Comparison of ENCODE assay signal across 16 cellular contexts in the genomic region with DNA sequence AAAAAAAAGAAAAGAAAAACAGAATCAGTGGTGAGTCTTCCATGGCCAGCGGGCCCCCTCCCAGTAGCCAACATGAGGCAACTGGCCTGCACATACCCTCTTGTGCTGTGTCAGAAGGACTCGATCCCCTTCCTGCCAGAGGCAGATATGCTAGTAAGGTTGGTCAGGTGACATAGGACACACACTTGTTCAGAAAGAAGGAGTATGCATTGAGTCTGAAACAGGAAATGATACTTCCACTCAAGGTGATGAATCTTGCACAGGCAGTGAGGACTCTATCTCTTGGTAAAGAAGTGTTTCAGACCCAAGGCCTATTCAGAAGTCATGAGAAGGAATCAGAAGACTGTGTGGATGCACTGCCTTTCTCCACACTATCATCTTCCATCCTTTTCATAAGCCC.
DNase-seq lines count a peak whose midpoint lies in the region; ATAC-seq and TF ChIP-seq lines count a peak whose summit lies in the region.
"Had no signal": no experiment of that assay in that cellular context is flagged by ENCODE, and none has a peak within 500 bp of the region (broad histone marks: within the 10 kb centered on the region; RNA-seq: fewer than 3 reads in every experiment).

No MANE protein-coding gene starts in this region.

- H3K27ac ChIP-seq in CD4-positive, alpha-beta T cell (ENCODE audit: low read depth, low read length), result no peak overlapping the region
- H3K27ac ChIP-seq in mesenchymal stem cell (ENCODE audit: low read length, poor library complexity, severe bottlenecking) (no peak overlapping the region), gastroesophageal sphincter (no peak overlapping the region)
- H3K27ac ChIP-seq: A549 had no signal

- H3K27me3 ChIP-seq in CD4-positive, alpha-beta T cell (ENCODE audit: control insufficient read depth, insufficient read depth, low read length), result no peaks in the 10 kb centered on the region
- H3K27me3 ChIP-seq in mesenchymal stem cell (ENCODE audit: control insufficient read depth in 1 of 2, insufficient read depth in 1 of 2, low read length in 2 of 2), result no peaks in the 10 kb centered on the region
- H3K27me3 ChIP-seq in gastroesophageal sphincter, result no peaks in the 10 kb centered on the region

- no peaks in the 10 kb centered on the region for H3K9me3 Mint-ChIP-seq in CD4-positive, alpha-beta T cell
- H3K9me3 Mint-ChIP-seq: T-helper 1 cell treated with Interleukin-12 subunit alpha and Interleukin-12 subunit beta and Interleukin-4 antibody, amounts not matched to agents 30 μg/mL and 1 μg/mL, for 36 hours had no signal

- peaks cover 6% of the 10 kb centered on the region for H3K27me3 Mint-ChIP-seq in CD4-positive, alpha-beta T cell

- no peak overlapping the region for H3K27ac Mint-ChIP-seq in CD4-positive, alpha-beta T cell
- H3K27ac Mint-ChIP-seq: T-helper 1 cell treated with Interleukin-12 subunit alpha and Interleukin-12 subunit beta and Interleukin-4 antibody, amounts not matched to agents 30 μg/mL and 1 μg/mL, for 36 hours had no signal

- H2BK15ac ChIP-seq in mesenchymal stem cell (ENCODE audit: low read depth, poor library complexity, severe bottlenecking), result no peak overlapping the region

- H3K36me3 Mint-ChIP-seq in CD4-positive, alpha-beta T cell (ENCODE audit: low read depth), result no peaks in the 10 kb centered on the region

- H3K9me3 ChIP-seq in CD4-positive, alpha-beta T cell (ENCODE audit: control insufficient read depth, low read length), result no peaks in the 10 kb centered on the region
- H3K9me3 ChIP-seq in mesenchymal stem cell (ENCODE audit: control insufficient read depth, low read length), result no peaks in the 10 kb centered on the region
- no peaks in the 10 kb centered on the region for H3K9me3 ChIP-seq in gastroesophageal sphincter
- H3K9me3 ChIP-seq: A549 had no signal

- H2BK120ac ChIP-seq in mesenchymal stem cell (ENCODE audit: low read depth, low read length), result no peak overlapping the region

- H3K14ac ChIP-seq in mesenchymal stem cell (ENCODE audit: low read length in 2 of 2), result no peak overlapping the region

- no peak overlapping the region for H2AK5ac ChIP-seq in mesenchymal stem cell (ENCODE audit: low read length, severe bottlenecking)

- 78% methylated on average over 2 of the region's 2 CpGs for WGBS in mesenchymal stem cell
- 83 to 100% methylated on average over 2 of the region's 2 CpGs for WGBS in gastroesophageal sphincter (ENCODE audit: low coverage in 1 of 2), 2 donors

- no peak overlapping the region for H3K4me2 ChIP-seq in mesenchymal stem cell (ENCODE audit: low read length, poor library complexity, severe bottlenecking)
- H3K4me2 ChIP-seq: A549 had no signal

- TF ChIP-seq CTCF in CD4-positive, alpha-beta T cell (IDR thresholded peaks at IDR 0.05), result peak; percentile 10
- TF ChIP-seq CTCF in gastroesophageal sphincter (IDR thresholded peaks at IDR 0.05), result no peak

- H4K91ac ChIP-seq in mesenchymal stem cell (ENCODE audit: low read length), result no peak overlapping the region

- POLR2A ChIA-PET in CD4-positive, alpha-beta T cell (lab: Charles Lee), result no interaction called here

- no peaks in the 10 kb centered on the region for H3K4me1 Mint-ChIP-seq in CD4-positive, alpha-beta T cell (ENCODE audit: low read depth)

- H3K23ac ChIP-seq in mesenchymal stem cell (ENCODE audit: low read length in 2 of 2), result no peak overlapping the region

- DNase-seq in CD4-positive, alpha-beta T cell, result no peak
- no peak for DNase-seq in left colon
- no peak for DNase-seq in SHP77 (lab: John Stamatoyannopoulos, UW)
- no peak for DNase-seq in mesenchymal stem cell
- DNase-seq: activated CD4-positive, alpha-beta T cell treated with anti-CD3 and anti-CD28 coated beads for 1 hour; activated naive CD4-positive, alpha-beta T cell treated with anti-CD3 and anti-CD28 coated beads, Interleukin-2, amount 50 U/mL, for 16 hours; hypothalamus; NCI-H187 treated with DMSO at 0.1 percent for 48 hours; NCI-H774; stimulated activated CD4-positive, alpha-beta T cell treated with anti-CD3 and anti-CD28 coated beads, Interleukin-4, amount 100 ng/mL, for 24 hours had no signal

- no peak overlapping the region for H3K4ac ChIP-seq in mesenchymal stem cell (ENCODE audit: low read depth in 1 of 2, low read length in 2 of 2)

- ATAC-seq in CD4-positive, alpha-beta T cell (ENCODE audit: poor library complexity), result no peak
- ATAC-seq in GM18868 (IDR thresholded peaks at IDR 0.05; ENCODE audit: unreplicated experiment) (peak; percentile 89), HG02852 (IDR thresholded peaks at IDR 0.05; ENCODE audit: unreplicated experiment) (peak; percentile 91), HG03565 (IDR thresholded peaks at IDR 0.05; ENCODE audit: unreplicated experiment) (peak; percentile 85), left colon (no peak), gastroesophageal sphincter (no peak)
- ATAC-seq: A549 had no signal

- H3K18ac ChIP-seq in mesenchymal stem cell (ENCODE audit: low read depth in 1 of 2, low read length in 2 of 2), result no peak overlapping the region

- H2AFZ ChIP-seq in mesenchymal stem cell (ENCODE audit: low read depth, low read length), result no peak overlapping the region

- no peak overlapping the region for H2BK12ac ChIP-seq in mesenchymal stem cell (ENCODE audit: low read length in 2 of 2)

- no peak for TF ChIP-seq EP300 in gastroesophageal sphincter (IDR thresholded peaks at IDR 0.05)

- no peak overlapping the region for H3K9ac ChIP-seq in mesenchymal stem cell (ENCODE audit: low read length)

- no peak for TF ChIP-seq POLR2A in gastroesophageal sphincter (IDR thresholded peaks at IDR 0.05)

- no peaks in the 10 kb centered on the region for H3K79me1 ChIP-seq in mesenchymal stem cell (replicated peaks; ENCODE audit: low read length, poor library complexity, severe bottlenecking)

- H3K36me3 ChIP-seq in mesenchymal stem cell (ENCODE audit: control insufficient read depth in 1 of 2, insufficient read depth in 2 of 2, low read depth in 1 of 2, low read length in 2 of 2) (no peaks in the 10 kb centered on the region), gastroesophageal sphincter (no peaks in the 10 kb centered on the region)

- no peak overlapping the region for H2BK5ac ChIP-seq in mesenchymal stem cell (ENCODE audit: low read depth, low read length, poor library complexity, severe bottlenecking)

- intact Hi-C loops in CD4-positive, alpha-beta T cell (cut with DNase I, micrococcal nuclease), result no loop called here
- intact Hi-C loops in left colon (cut with DNase I, micrococcal nuclease), result no loop called here

- CTCF ChIA-PET in CD4-positive, alpha-beta T cell (lab: Charles Lee), result no interaction called here

- H3K4me3 Mint-ChIP-seq in CD4-positive, alpha-beta T cell, result no peak overlapping the region
- H3K4me3 Mint-ChIP-seq: T-helper 1 cell treated with Interleukin-12 subunit alpha and Interleukin-12 subunit beta and Interleukin-4 antibody, amounts not matched to agents 30 μg/mL and 1 μg/mL, for 36 hours had no signal

- no peaks in the 10 kb centered on the region for H3K4me1 ChIP-seq in mesenchymal stem cell (ENCODE audit: control insufficient read depth, insufficient read depth, low read depth, low read length)
- H3K4me1 ChIP-seq in gastroesophageal sphincter, result no peaks in the 10 kb centered on the region
- H3K4me1 ChIP-seq: A549 had no signal

- H4K8ac ChIP-seq in mesenchymal stem cell (ENCODE audit: low read length), result no peak overlapping the region

- H3K4me3 ChIP-seq in mesenchymal stem cell (ENCODE audit: insufficient read depth in 1 of 2, low read depth in 1 of 2, low read length in 2 of 2) (no peak overlapping the region), gastroesophageal sphincter (no peak overlapping the region)
- H3K4me3 ChIP-seq: A549 had no signal

Comparison
In these comparisons a context has a peak if more than half of its experiments do, and no peak if none do; other contexts are left out.
1. ATAC-seq: peak in GM18868 (single experiment), HG02852 (single experiment) and HG03565 (single experiment); none in CD4-positive, alpha-beta T cell (single experiment), left colon (single experiment) and gastroesophageal sphincter (single experiment).